Comparison of ENCODE assay signal across 1 cellular context in genomic region chr6:41325446-41326066, GRCh38.
TF ChIP-seq lines count a peak whose summit lies in the region.

No MANE protein-coding gene starts in this region.

TF ChIP-seq in K562, 482 proteins besides CTCF, POLR2A, EP300 and RAD21 (continued from another document and continues in another):
- TF ChIP-seq, protein P1, sequence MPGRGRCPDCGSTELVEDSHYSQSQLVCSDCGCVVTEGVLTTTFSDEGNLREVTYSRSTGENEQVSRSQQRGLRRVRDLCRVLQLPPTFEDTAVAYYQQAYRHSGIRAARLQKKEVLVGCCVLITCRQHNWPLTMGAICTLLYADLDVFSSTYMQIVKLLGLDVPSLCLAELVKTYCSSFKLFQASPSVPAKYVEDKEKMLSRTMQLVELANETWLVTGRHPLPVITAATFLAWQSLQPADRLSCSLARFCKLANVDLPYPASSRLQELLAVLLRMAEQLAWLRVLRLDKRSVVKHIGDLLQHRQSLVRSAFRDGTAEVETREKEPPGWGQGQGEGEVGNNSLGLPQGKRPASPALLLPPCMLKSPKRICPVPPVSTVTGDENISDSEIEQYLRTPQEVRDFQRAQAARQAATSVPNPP (IDR thresholded peaks at IDR 0.05; ENCODE audit: borderline replicate concordance, insufficient read depth, insufficient read length): no peak
- no peak for TF ChIP-seq YBX1 (IDR thresholded peaks at IDR 0.05)
- TF ChIP-seq HDAC8 (tag; IDR thresholded peaks at IDR 0.05): no peak
- TF ChIP-seq ZFP91 (CRISPR knock-in tag; IDR thresholded peaks at IDR 0.05): no peak
- no peak for TF ChIP-seq ZNF780A (CRISPR knock-in tag; IDR thresholded peaks at IDR 0.05)
- no peak for TF ChIP-seq IFI16 (CRISPR knock-in tag; IDR thresholded peaks at IDR 0.05)
- TF ChIP-seq ZNF224 (CRISPR knock-in tag; IDR thresholded peaks at IDR 0.05): no peak
- no peak for TF ChIP-seq ZNF785 (CRISPR knock-in tag; IDR thresholded peaks at IDR 0.05)
- TF ChIP-seq, protein P2, sequence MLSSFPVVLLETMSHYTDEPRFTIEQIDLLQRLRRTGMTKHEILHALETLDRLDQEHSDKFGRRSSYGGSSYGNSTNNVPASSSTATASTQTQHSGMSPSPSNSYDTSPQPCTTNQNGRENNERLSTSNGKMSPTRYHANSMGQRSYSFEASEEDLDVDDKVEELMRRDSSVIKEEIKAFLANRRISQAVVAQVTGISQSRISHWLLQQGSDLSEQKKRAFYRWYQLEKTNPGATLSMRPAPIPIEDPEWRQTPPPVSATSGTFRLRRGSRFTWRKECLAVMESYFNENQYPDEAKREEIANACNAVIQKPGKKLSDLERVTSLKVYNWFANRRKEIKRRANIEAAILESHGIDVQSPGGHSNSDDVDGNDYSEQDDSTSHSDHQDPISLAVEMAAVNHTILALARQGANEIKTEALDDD (IDR thresholded peaks at IDR 0.05): no peak
- no peak for TF ChIP-seq MBD2 (IDR thresholded peaks at IDR 0.05; ENCODE audit: borderline replicate concordance, low read depth)
- no peak for TF ChIP-seq TGIF2 (CRISPR knock-in tag; IDR thresholded peaks at IDR 0.05)
- no peak for TF ChIP-seq SRSF3 (IDR thresholded peaks at IDR 0.05; ENCODE audit: insufficient read depth, low read length)
- no peak for TF ChIP-seq SIX5 (IDR thresholded peaks at IDR 0.05; ENCODE audit: borderline replicate concordance in 1 of 2, insufficient read depth in 1 of 2, low read depth in 1 of 2, low read length in 2 of 2)
- no peak for TF ChIP-seq HIVEP1 (CRISPR knock-in tag; IDR thresholded peaks at IDR 0.05)
- TF ChIP-seq NRF1 (conservative IDR thresholded peaks at IDR 0.05 in 1 of 2, IDR thresholded peaks at IDR 0.05 in 1 of 2): no peak
- TF ChIP-seq KLF6 (CRISPR knock-in tag; IDR thresholded peaks at IDR 0.05; ENCODE audit: borderline replicate concordance): no peak
- TF ChIP-seq POU5F1 (IDR thresholded peaks at IDR 0.05; ENCODE audit: borderline replicate concordance, low read depth, low read length, partially characterized antibody): no peak
- peak; percentile 68 for TF ChIP-seq TRIM24 (IDR thresholded peaks at IDR 0.05)
- TF ChIP-seq PPARD (CRISPR knock-in tag; IDR thresholded peaks at IDR 0.05): no peak
- peak; percentile 85 for TF ChIP-seq MTA2 (IDR thresholded peaks at IDR 0.05; ENCODE audit: low read depth)
- no peak for TF ChIP-seq CCAR2 (IDR thresholded peaks at IDR 0.05; ENCODE audit: low read depth, low read length)
- no peak for TF ChIP-seq ZSCAN29 (IDR thresholded peaks at IDR 0.05)
- TF ChIP-seq FOXK1 (CRISPR knock-in tag; IDR thresholded peaks at IDR 0.05; ENCODE audit: borderline replicate concordance): no peak
- TF ChIP-seq TAF7 (tag; IDR thresholded peaks at IDR 0.05): no peak
- no peak for TF ChIP-seq NFRKB (IDR thresholded peaks at IDR 0.05; ENCODE audit: low read depth)
- TF ChIP-seq SRSF7 (optimal IDR thresholded peaks at IDR 0.05; ENCODE audit: low read depth, low read length): no peak
- no peak for TF ChIP-seq HCFC1 (IDR thresholded peaks at IDR 0.05; ENCODE audit: low read depth, low read length)
- TF ChIP-seq SRSF9 (IDR thresholded peaks at IDR 0.05; ENCODE audit: borderline replicate concordance, low read depth, low read length): no peak
- TF ChIP-seq NFATC3 (IDR thresholded peaks at IDR 0.05): no peak
- no peak for TF ChIP-seq ZNF121 (CRISPR knock-in tag; conservative IDR thresholded peaks at IDR 0.05)
- no peak for TF ChIP-seq KDM2B (CRISPR knock-in tag; IDR thresholded peaks at IDR 0.05)
- TF ChIP-seq, protein P3, sequence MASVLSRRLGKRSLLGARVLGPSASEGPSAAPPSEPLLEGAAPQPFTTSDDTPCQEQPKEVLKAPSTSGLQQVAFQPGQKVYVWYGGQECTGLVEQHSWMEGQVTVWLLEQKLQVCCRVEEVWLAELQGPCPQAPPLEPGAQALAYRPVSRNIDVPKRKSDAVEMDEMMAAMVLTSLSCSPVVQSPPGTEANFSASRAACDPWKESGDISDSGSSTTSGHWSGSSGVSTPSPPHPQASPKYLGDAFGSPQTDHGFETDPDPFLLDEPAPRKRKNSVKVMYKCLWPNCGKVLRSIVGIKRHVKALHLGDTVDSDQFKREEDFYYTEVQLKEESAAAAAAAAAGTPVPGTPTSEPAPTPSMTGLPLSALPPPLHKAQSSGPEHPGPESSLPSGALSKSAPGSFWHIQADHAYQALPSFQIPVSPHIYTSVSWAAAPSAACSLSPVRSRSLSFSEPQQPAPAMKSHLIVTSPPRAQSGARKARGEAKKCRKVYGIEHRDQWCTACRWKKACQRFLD (CRISPR knock-in tag; IDR thresholded peaks at IDR 0.05): no peak
- TF ChIP-seq, protein P4, sequence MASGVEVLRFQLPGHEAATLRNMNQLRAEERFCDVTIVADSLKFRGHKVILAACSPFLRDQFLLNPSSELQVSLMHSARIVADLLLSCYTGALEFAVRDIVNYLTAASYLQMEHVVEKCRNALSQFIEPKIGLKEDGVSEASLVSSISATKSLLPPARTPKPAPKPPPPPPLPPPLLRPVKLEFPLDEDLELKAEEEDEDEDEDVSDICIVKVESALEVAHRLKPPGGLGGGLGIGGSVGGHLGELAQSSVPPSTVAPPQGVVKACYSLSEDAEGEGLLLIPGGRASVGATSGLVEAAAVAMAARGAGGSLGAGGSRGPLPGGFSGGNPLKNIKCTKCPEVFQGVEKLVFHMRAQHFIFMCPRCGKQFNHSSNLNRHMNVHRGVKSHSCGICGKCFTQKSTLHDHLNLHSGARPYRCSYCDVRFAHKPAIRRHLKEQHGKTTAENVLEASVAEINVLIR (CRISPR knock-in tag; IDR thresholded peaks at IDR 0.05): no peak
- no peak for TF ChIP-seq ELF1 (tag; IDR thresholded peaks at IDR 0.05)
- TF ChIP-seq ZNF444 (CRISPR knock-in tag; IDR thresholded peaks at IDR 0.05): no peak
- no peak for TF ChIP-seq SREBF1 (IDR thresholded peaks at IDR 0.05; ENCODE audit: borderline replicate concordance, low read depth, low read length)
- TF ChIP-seq POLR2AphosphoS5 (IDR thresholded peaks at IDR 0.05; ENCODE audit: control insufficient read depth, insufficient read depth, low read depth, low read length): peak; percentile 74; the same call in 1 of the 2 replicates
- TF ChIP-seq POLR2B (IDR thresholded peaks at IDR 0.05; ENCODE audit: low read depth, partially characterized antibody): no peak
- TF ChIP-seq KDM5B (IDR thresholded peaks at IDR 0.05; ENCODE audit: insufficient replicate concordance, low read depth, low read length): no peak
- no peak for TF ChIP-seq E2F4 (CRISPR knock-in tag; IDR thresholded peaks at IDR 0.05; ENCODE audit: low read depth)
- peak; percentile 63 for TF ChIP-seq CXXC5 (CRISPR knock-in tag; IDR thresholded peaks at IDR 0.05)
- no peak for TF ChIP-seq PHB2 (IDR thresholded peaks at IDR 0.05; ENCODE audit: low read depth)
- no peak for TF ChIP-seq FOXA1 (IDR thresholded peaks at IDR 0.05; ENCODE audit: borderline replicate concordance)
- TF ChIP-seq ZNF12 (CRISPR knock-in tag; IDR thresholded peaks at IDR 0.05): no peak
- TF ChIP-seq, protein P5, sequence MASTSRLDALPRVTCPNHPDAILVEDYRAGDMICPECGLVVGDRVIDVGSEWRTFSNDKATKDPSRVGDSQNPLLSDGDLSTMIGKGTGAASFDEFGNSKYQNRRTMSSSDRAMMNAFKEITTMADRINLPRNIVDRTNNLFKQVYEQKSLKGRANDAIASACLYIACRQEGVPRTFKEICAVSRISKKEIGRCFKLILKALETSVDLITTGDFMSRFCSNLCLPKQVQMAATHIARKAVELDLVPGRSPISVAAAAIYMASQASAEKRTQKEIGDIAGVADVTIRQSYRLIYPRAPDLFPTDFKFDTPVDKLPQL (IDR thresholded peaks at IDR 0.05; ENCODE audit: extremely low read depth, insufficient read length): no peak
- TF ChIP-seq ZNF133 (CRISPR knock-in tag; IDR thresholded peaks at IDR 0.05): no peak
- no peak for TF ChIP-seq ELF2 (CRISPR knock-in tag; IDR thresholded peaks at IDR 0.05)
- TF ChIP-seq HMG20A (CRISPR knock-in tag; conservative IDR thresholded peaks at IDR 0.05): no peak
- TF ChIP-seq RBM22 (IDR thresholded peaks at IDR 0.05; ENCODE audit: low read depth, low read length, poor library complexity, severe bottlenecking): no peak
- no peak for TF ChIP-seq CREBBP (IDR thresholded peaks at IDR 0.05; ENCODE audit: low read depth, low read length)
- no peak for TF ChIP-seq CHD1 (IDR thresholded peaks at IDR 0.05; ENCODE audit: low read length)
- TF ChIP-seq THRA (IDR thresholded peaks at IDR 0.05): no peak
- TF ChIP-seq ID3 (CRISPR knock-in tag; IDR thresholded peaks at IDR 0.05): no peak
- no peak for TF ChIP-seq ID3 (tag; IDR thresholded peaks at IDR 0.05)
- no peak for TF ChIP-seq BCLAF1 (IDR thresholded peaks at IDR 0.05; ENCODE audit: borderline replicate concordance in 1 of 2, control insufficient read depth in 1 of 2, low read depth in 2 of 2, low read length in 1 of 2)
- no peak for TF ChIP-seq PCBP1 (IDR thresholded peaks at IDR 0.05; ENCODE audit: low read depth, low read length, poor library complexity, severe bottlenecking)
- TF ChIP-seq ZBTB8A (IDR thresholded peaks at IDR 0.05; ENCODE audit: partially characterized antibody): no peak
- TF ChIP-seq CEBPG (CRISPR knock-in tag; IDR thresholded peaks at IDR 0.05): no peak
- no peak for TF ChIP-seq CEBPG (tag; conservative IDR thresholded peaks at IDR 0.05 in 1 of 2, IDR thresholded peaks at IDR 0.05 in 1 of 2)
- TF ChIP-seq, protein P6, sequence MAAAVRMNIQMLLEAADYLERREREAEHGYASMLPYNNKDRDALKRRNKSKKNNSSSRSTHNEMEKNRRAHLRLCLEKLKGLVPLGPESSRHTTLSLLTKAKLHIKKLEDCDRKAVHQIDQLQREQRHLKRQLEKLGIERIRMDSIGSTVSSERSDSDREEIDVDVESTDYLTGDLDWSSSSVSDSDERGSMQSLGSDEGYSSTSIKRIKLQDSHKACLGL (CRISPR knock-in tag; IDR thresholded peaks at IDR 0.05; ENCODE audit: borderline replicate concordance, poor library complexity, severe bottlenecking): no peak
- TF ChIP-seq TFAP4 (CRISPR knock-in tag; IDR thresholded peaks at IDR 0.05; ENCODE audit: borderline replicate concordance): no peak
- TF ChIP-seq ZNF124 (CRISPR knock-in tag; IDR thresholded peaks at IDR 0.05): no peak
- TF ChIP-seq DACH1 (IDR thresholded peaks at IDR 0.05; ENCODE audit: partially characterized antibody): no peak
- TF ChIP-seq NR3C1 (CRISPR knock-in tag; IDR thresholded peaks at IDR 0.05): no peak
- no peak for TF ChIP-seq HNRNPLL (IDR thresholded peaks at IDR 0.05; ENCODE audit: low read depth, low read length, poor library complexity, severe bottlenecking)
